Comparison of ENCODE assay signal across 7 cellular contexts in genomic region chr4:185587444-185588161, GRCh38. TPM values are rescaled to one million over a fixed set of nuclear protein-coding genes. Genes with fewer than 3 reads are reported as not detected.
DNase-seq lines count a peak whose midpoint lies in the region; ATAC-seq lines count a peak whose summit lies in the region.

No MANE protein-coding gene starts in this region.

- DNase-seq in activated CD8-positive, alpha-beta memory T cell treated with anti-CD3 and anti-CD28 coated beads, Interleukin-2, amount 50 U/mL, for 1 hour (ENCODE audit: extremely low read depth) = peak; percentile 40
- DNase-seq in iPS DF 19.7 (ENCODE audit: low read depth, low spot score) (peak; percentile 42), mesenteric fat pad (ENCODE audit: low spot score) (no peak), NOMO-1 treated with dmso at 0.1 percent for 144 hours (lab: John Stamatoyannopoulos, UW; ENCODE audit: unreplicated experiment) (no peak)
- peak; percentile 9 to 41 for DNase-seq in stimulated activated CD8-positive, alpha-beta memory T cell treated with anti-CD3 and anti-CD28 coated beads, Interleukin-15, amount 100 ng/mL, for 4 hours (ENCODE audit: low read depth in 2 of 2)

- ATAC-seq in GM19452 (IDR thresholded peaks at IDR 0.05; ENCODE audit: unreplicated experiment) = peak; percentile 99
- peak; percentile 98 for ATAC-seq in HG03342 (IDR thresholded peaks at IDR 0.05; ENCODE audit: unreplicated experiment)

RNA-seq across cellular contexts. Expression of gene PDLIM3, which starts 52.3 kb away (rescaled TPM):
- 58.5 TPM for total RNA-seq in mesenteric fat pad

Comparison
In these comparisons a context has a peak if more than half of its experiments do, and no peak if none do; other contexts are left out.
1. DNase-seq: peak in activated CD8-positive, alpha-beta memory T cell treated with anti-CD3 and anti-CD28 coated beads, Interleukin-2, amount 50 U/mL, for 1 hour (single experiment), iPS DF 19.7 (single experiment) and stimulated activated CD8-positive, alpha-beta memory T cell treated with anti-CD3 and anti-CD28 coated beads, Interleukin-15, amount 100 ng/mL, for 4 hours (2 of 2); none in mesenteric fat pad (single experiment) and NOMO-1 treated with dmso at 0.1 percent for 144 hours (single experiment).